Comparison of ENCODE assay signal across 9 cellular contexts in genomic region chr1:22930235-22930912, GRCh38. TPM values are rescaled to one million over a fixed set of nuclear protein-coding genes. Genes with fewer than 3 reads are reported as not detected.
DNase-seq lines count a peak whose midpoint lies in the region; ATAC-seq and TF ChIP-seq lines count a peak whose summit lies in the region.
"Had no signal": no experiment of that assay in that cellular context is flagged by ENCODE, and none has a peak within 500 bp of the region (broad histone marks: within the 10 kb centered on the region; RNA-seq: fewer than 3 reads in every experiment).

No MANE protein-coding gene starts in this region.

- no peak overlapping the region for H3K4me3 ChIP-seq in body of pancreas

- intact Hi-C loops in body of pancreas (cut with DNase I): no loop called here

- H3K27me3 ChIP-seq in body of pancreas: no peaks in the 10 kb centered on the region

- in situ Hi-C loops in ACHN (cut with HindIII; ENCODE audit: low pct_ligation_motif_present, low pct_unique_long_range_greater_than_20kb, low sequenced_read_pairs): no loop called here

- no peak for ATAC-seq in body of pancreas

- peak; percentile 69 for TF ChIP-seq CTCF in GM12874 (IDR thresholded peaks at IDR 0.05; ENCODE audit: insufficient read depth, low read depth, low read length)
- peak; percentile 29 to 59 (median 42) for TF ChIP-seq CTCF in body of pancreas (IDR thresholded peaks at IDR 0.05)

- no peaks in the 10 kb centered on the region for H3K9me3 ChIP-seq in body of pancreas

- no peaks in the 10 kb centered on the region for H3K4me1 ChIP-seq in body of pancreas

- H3K36me3 ChIP-seq in body of pancreas (replicated peaks in 1 of 2; ENCODE audit: insufficient read depth in 1 of 2, low read depth in 2 of 2): no peaks in the 10 kb centered on the region

- DNase-seq in ACHN: peak; percentile 55
- DNase-seq in NCI-H82 (lab: John Stamatoyannopoulos, UW): peak; percentile 89
- DNase-seq in body of pancreas: peak in 3 of 4 donors; percentile 22 to 42 (median 26)
- peak; percentile 49 for DNase-seq in inferior parietal cortex (ENCODE audit: extremely low spot score)
- peak; percentile 11 to 26 for DNase-seq in stimulated activated CD4-positive, alpha-beta T cell treated with anti-CD3 and anti-CD28 coated beads, Interleukin-4, amount 100 ng/mL, for 48 hours (ENCODE audit: low read depth in 2 of 2)
- DNase-seq in NOMO-1 treated with DMSO at 0.1 percent for 48 hours (lab: John Stamatoyannopoulos, UW; ENCODE audit: unreplicated experiment): no peak
- no peak for DNase-seq in NCI-H1048 (lab: John Stamatoyannopoulos, UW)

- TF ChIP-seq POLR2A in body of pancreas (IDR thresholded peaks at IDR 0.05): no peak

- WGBS in body of pancreas, 2 donors: 31 to 40% methylated on average over 11 of the region's 11 CpGs

- H3K27ac ChIP-seq in body of pancreas: no peak overlapping the region

RNA-seq across cellular contexts. Expression of gene LACTBL1, which starts 42.3 kb away (rescaled TPM):
- total RNA-seq in body of pancreas: not detected
- total RNA-seq: glomerular endothelial cell had no signal

Comparison
In these comparisons a context has a peak if more than half of its experiments do, and no peak if none do; other contexts are left out.
1. DNase-seq: peak in ACHN (single experiment), NCI-H82 (single experiment), body of pancreas (3 of 4), inferior parietal cortex (single experiment) and stimulated activated CD4-positive, alpha-beta T cell treated with anti-CD3 and anti-CD28 coated beads, Interleukin-4, amount 100 ng/mL, for 48 hours (2 of 2); none in NOMO-1 treated with DMSO at 0.1 percent for 48 hours (single experiment) and NCI-H1048 (single experiment).